Comparison of ENCODE assay signal across 9 cellular contexts in genomic region chr6:35214869-35215664, GRCh38. TPM values are rescaled to one million over a fixed set of nuclear protein-coding genes. Genes with fewer than 3 reads are reported as not detected.
DNase-seq lines count a peak whose midpoint lies in the region; ATAC-seq and TF ChIP-seq lines count a peak whose summit lies in the region.
"Had no signal": no experiment of that assay in that cellular context is flagged by ENCODE, and none has a peak within 500 bp of the region (broad histone marks: within the 10 kb centered on the region; RNA-seq: fewer than 3 reads in every experiment).

No MANE protein-coding gene starts in this region.

- in situ Hi-C loops in HAP-1 (cut with MboI; ENCODE audit: low sequenced_read_pairs), result no loop called here
- in situ Hi-C loops in astrocyte of the spinal cord (cut with HindIII; ENCODE audit: low sequenced_read_pairs), result no loop called here

- H3K36me3 ChIP-seq in HAP-1 (replicated peaks) (no peaks in the 10 kb centered on the region; the same call in 1 of the 2 replicates), skeletal muscle satellite cell (ENCODE audit: insufficient read depth, low read length) (peaks cover 4% of the 10 kb centered on the region)

- H3K4me2 ChIP-seq in skeletal muscle satellite cell (ENCODE audit: low read length), result peak overlapping the region; percentile 92
- H3K4me2 ChIP-seq: KMS-11 had no signal

- TF ChIP-seq CTCF in astrocyte of the spinal cord (IDR thresholded peaks at IDR 0.05; ENCODE audit: low read depth, low read length), result no peak

- H3K4me1 ChIP-seq in HAP-1 (peaks cover 38% of the 10 kb centered on the region), skeletal muscle satellite cell (ENCODE audit: control insufficient read depth, insufficient read depth, low read length) (peaks cover 41% of the 10 kb centered on the region)

- peak overlapping the region; percentile 57 for H3K9ac ChIP-seq in skeletal muscle satellite cell (ENCODE audit: low read depth, low read length)
- H3K9ac ChIP-seq: KMS-11 had no signal

- H3K4me3 ChIP-seq in HAP-1 (peak overlapping the region; percentile 57), astrocyte of the spinal cord (ENCODE audit: low read depth, low read length) (peak overlapping the region; percentile 52), skeletal muscle satellite cell (ENCODE audit: low read length) (peak overlapping the region; percentile 76)

- DNase-seq in HAP-1 (ENCODE audit: low spot score in 2 of 2) (peak; percentile 49 to 66), astrocyte of the spinal cord (ENCODE audit: low read depth, low spot score) (no peak), iPS-NIHi7 (ENCODE audit: extremely low spot score) (peak; percentile 59), MV-4-11 (lab: John Stamatoyannopoulos, UW) (no peak)
- DNase-seq: T1000 had no signal

- ATAC-seq in GM19455 (IDR thresholded peaks at IDR 0.05; ENCODE audit: unreplicated experiment) (no peak), GM21717 (IDR thresholded peaks at IDR 0.05; ENCODE audit: unreplicated experiment) (no peak)

- H3K27me3 ChIP-seq in HAP-1 (ENCODE audit: low read depth) (no peaks in the 10 kb centered on the region), skeletal muscle satellite cell (ENCODE audit: control insufficient read depth, insufficient read depth, low read length) (peaks cover 15% of the 10 kb centered on the region)

- H3K9me3 ChIP-seq in HAP-1 (no peaks in the 10 kb centered on the region), skeletal muscle satellite cell (replicated peaks; ENCODE audit: low read length) (no peaks in the 10 kb centered on the region)

RNA-seq across cellular contexts. Expression of gene SCUBE3, which starts 1.3 kb away (rescaled TPM):
- 97.8 and 149 TPM in 2 replicates for total RNA-seq in skeletal muscle satellite cell (2012; rRNA removed)

RNA-seq across cellular contexts. Expression of gene ZNF76, which starts 44.5 kb away (rescaled TPM):
- total RNA-seq in skeletal muscle satellite cell (2012; rRNA removed), result 16.2 and 18.3 TPM in 2 replicates

Comparison
In these comparisons a context has a peak if more than half of its experiments do, and no peak if none do; other contexts are left out.
1. DNase-seq: peak in HAP-1 (2 of 2) and iPS-NIHi7 (single experiment); none in astrocyte of the spinal cord (single experiment) and MV-4-11 (single experiment).
2. Peak in every context shown above with its lines, with median percentiles within 50 percentile points of each other: H3K4me3 ChIP-seq.